2 cellular contexts compared by ENCODE assay signal in genomic region chr19:43848821-43849220, GRCh38.
TF ChIP-seq lines count a peak whose summit lies in the region.

No MANE protein-coding gene starts in this region.

TF ChIP-seq in GM23338, 12 proteins besides CTCF, POLR2A, EP300 and RAD21:
- TF ChIP-seq ETS1 (IDR thresholded peaks at IDR 0.05) (no peak), CREB1 (CRISPR knock-in tag; IDR thresholded peaks at IDR 0.05; ENCODE audit: low read depth) (no peak), NANOG (IDR thresholded peaks at IDR 0.05; ENCODE audit: borderline replicate concordance) (no peak), ZNF462 (CRISPR knock-in tag; IDR thresholded peaks at IDR 0.05) (no peak), EZH2 (IDR thresholded peaks at IDR 0.05; ENCODE audit: low read depth, unreplicated experiment) (no peak), JUNB (IDR thresholded peaks at IDR 0.05; ENCODE audit: unreplicated experiment) (no peak), EZH2phosphoT487 (IDR thresholded peaks at IDR 0.05; ENCODE audit: unreplicated experiment) (no peak), ZNF114 (CRISPR knock-in tag; IDR thresholded peaks at IDR 0.05) (no peak), STAT1 (IDR thresholded peaks at IDR 0.05; ENCODE audit: unreplicated experiment) (no peak), POLR2AphosphoS5 (IDR thresholded peaks at IDR 0.05; ENCODE audit: low read depth) (no peak), ZNF331 (CRISPR knock-in tag; IDR thresholded peaks at IDR 0.05; ENCODE audit: low read depth) (no peak), REST (IDR thresholded peaks at IDR 0.05; ENCODE audit: unreplicated experiment) (no peak)

TF ChIP-seq in K562, 482 proteins besides CTCF, POLR2A, EP300 and RAD21:
- TF ChIP-seq DIDO1 (tag; IDR thresholded peaks at IDR 0.05; ENCODE audit: low read depth) (no peak), BRCA1 (IDR thresholded peaks at IDR 0.05) (no peak), BRCA1 (CRISPR knock-in tag; IDR thresholded peaks at IDR 0.05) (no peak), ZNF431 (CRISPR knock-in tag; IDR thresholded peaks at IDR 0.05) (no peak), ZNF274 (IDR thresholded peaks at IDR 0.05; ENCODE audit: borderline replicate concordance, low read depth, low read length) (peak; percentile 80; the same call in 1 of the 2 replicates), GATAD2B (IDR thresholded peaks at IDR 0.05; ENCODE audit: borderline replicate concordance) (no peak), ZBTB12 (CRISPR knock-in tag; IDR thresholded peaks at IDR 0.05) (no peak), ZNF282 (CRISPR knock-in tag; IDR thresholded peaks at IDR 0.05) (no peak)
TF ChIP-seq in K562: peak in this region for 1.
